In the genomic region with DNA sequence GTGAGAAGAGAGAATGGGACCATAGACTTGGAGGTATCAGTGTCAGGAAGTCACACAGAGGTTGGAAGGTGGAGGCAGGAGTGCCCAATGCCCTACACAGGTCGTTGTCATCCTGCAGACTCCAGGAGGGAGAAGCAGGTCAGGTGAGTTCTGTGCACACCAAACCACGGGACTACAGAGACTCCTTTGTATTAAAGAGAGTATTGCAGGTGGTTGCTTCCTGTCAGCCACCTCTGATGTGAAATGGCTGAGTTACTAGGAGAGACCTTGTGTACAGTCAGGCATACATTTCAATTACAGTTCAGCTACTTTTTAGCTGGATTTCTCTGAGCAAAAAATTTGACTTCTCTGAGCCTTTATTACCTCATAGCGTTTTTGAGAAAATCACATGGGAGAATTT, we compare ENCODE assay signal across 1 cellular context.
TF ChIP-seq lines count a peak whose summit lies in the region.

No MANE protein-coding gene starts in this region.

TF ChIP-seq in A549, 52 proteins besides CTCF, POLR2A, EP300 and RAD21 (continued from another document):
- TF ChIP-seq, protein P1, sequence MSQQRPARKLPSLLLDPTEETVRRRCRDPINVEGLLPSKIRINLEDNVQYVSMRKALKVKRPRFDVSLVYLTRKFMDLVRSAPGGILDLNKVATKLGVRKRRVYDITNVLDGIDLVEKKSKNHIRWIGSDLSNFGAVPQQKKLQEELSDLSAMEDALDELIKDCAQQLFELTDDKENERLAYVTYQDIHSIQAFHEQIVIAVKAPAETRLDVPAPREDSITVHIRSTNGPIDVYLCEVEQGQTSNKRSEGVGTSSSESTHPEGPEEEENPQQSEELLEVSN (IDR thresholded peaks at IDR 0.05; ENCODE audit: borderline replicate concordance, low read depth) = no peak
- TF ChIP-seq PHF8 (IDR thresholded peaks at IDR 0.05; ENCODE audit: borderline replicate concordance, low read depth) = no peak
- no peak for TF ChIP-seq EHF (CRISPR knock-in tag; IDR thresholded peaks at IDR 0.05)
- TF ChIP-seq NFE2L2 (conservative IDR thresholded peaks at IDR 0.05; ENCODE audit: low read length) = no peak
- no peak for TF ChIP-seq KDM5A (IDR thresholded peaks at IDR 0.05)
TF ChIP-seq in A549: peak in this region for 0.
